1 cellular context compared by ENCODE assay signal in the genomic region with DNA sequence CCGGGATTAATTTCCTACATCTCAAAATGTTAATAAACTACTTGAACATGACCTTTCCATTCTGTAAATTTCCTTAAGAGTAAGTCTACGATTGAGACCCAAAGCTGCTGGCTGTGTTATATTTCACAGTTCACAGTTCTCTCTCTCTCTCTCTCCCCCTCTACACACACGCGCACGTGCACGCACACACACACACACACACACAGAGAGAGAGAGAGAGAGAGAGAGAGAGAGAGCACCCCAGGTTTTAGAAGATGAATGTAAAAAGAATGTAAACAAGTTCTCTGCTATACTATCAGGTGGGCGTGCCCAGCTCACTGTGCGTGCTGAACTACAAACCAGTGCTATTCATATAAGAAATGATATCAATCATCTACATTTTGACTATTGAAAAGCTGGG.
TF ChIP-seq lines count a peak whose summit lies in the region.

No MANE protein-coding gene starts in this region.

TF ChIP-seq in IMR-90, 13 proteins besides CTCF, POLR2A, EP300 and RAD21:
- TF ChIP-seq, protein P1, sequence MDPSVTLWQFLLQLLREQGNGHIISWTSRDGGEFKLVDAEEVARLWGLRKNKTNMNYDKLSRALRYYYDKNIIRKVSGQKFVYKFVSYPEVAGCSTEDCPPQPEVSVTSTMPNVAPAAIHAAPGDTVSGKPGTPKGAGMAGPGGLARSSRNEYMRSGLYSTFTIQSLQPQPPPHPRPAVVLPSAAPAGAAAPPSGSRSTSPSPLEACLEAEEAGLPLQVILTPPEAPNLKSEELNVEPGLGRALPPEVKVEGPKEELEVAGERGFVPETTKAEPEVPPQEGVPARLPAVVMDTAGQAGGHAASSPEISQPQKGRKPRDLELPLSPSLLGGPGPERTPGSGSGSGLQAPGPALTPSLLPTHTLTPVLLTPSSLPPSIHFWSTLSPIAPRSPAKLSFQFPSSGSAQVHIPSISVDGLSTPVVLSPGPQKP (IDR thresholded peaks at IDR 0.05; ENCODE audit: borderline replicate concordance, low read depth, low read length): no peak
- TF ChIP-seq CHD1 (IDR thresholded peaks at IDR 0.05; ENCODE audit: low read depth, low read length): 0 out of 2 replicates have a peak, but pooled peaks have one; percentile 78
- 0 out of 2 replicates have a peak, but pooled peaks have one; percentile 7 for TF ChIP-seq FOS (IDR thresholded peaks at IDR 0.05; ENCODE audit: low read depth, low read length)
- TF ChIP-seq BHLHE40 (IDR thresholded peaks at IDR 0.05; ENCODE audit: low read depth, low read length): peak; percentile 98
- TF ChIP-seq MXI1 (IDR thresholded peaks at IDR 0.05; ENCODE audit: borderline replicate concordance, low read depth, low read length): peak; percentile 27; the same call in 1 of the 2 replicates
- no peak for TF ChIP-seq MAZ (IDR thresholded peaks at IDR 0.05; ENCODE audit: borderline replicate concordance, low read depth, low read length)
